9 cellular contexts compared by ENCODE assay signal in genomic region chr17:39399792-39400191, GRCh38. TPM values are rescaled to one million over a fixed set of nuclear protein-coding genes. Genes with fewer than 3 reads are reported as not detected.
DNase-seq lines count a peak whose midpoint lies in the region; ATAC-seq and TF ChIP-seq lines count a peak whose summit lies in the region.
"Had no signal": no experiment of that assay in that cellular context is flagged by ENCODE, and none has a peak within 500 bp of the region (broad histone marks: within the 10 kb centered on the region; RNA-seq: fewer than 3 reads in every experiment).

No MANE protein-coding gene starts in this region.

- peaks cover 8% of the 10 kb centered on the region for H3K79me2 ChIP-seq in HCT116 (ENCODE audit: insufficient read depth, low read length)

- peak overlapping the region; percentile 98 for H3K4me3 Mint-ChIP-seq in T-helper 17 cell

- TF ChIP-seq CTCF in HCT116 (IDR thresholded peaks at IDR 0.05 in 2 of 3, conservative IDR thresholded peaks at IDR 0.05 in 1 of 3; ENCODE audit: borderline replicate concordance in 1 of 3, insufficient read depth in 1 of 3, low read depth in 2 of 3, low read length in 2 of 3) (no peak), fibroblast of mammary gland (conservative IDR thresholded peaks at IDR 0.05; ENCODE audit: control insufficient read depth, insufficient read depth, low read depth, low read length) (no peak), retinal pigment epithelial cell (conservative IDR thresholded peaks at IDR 0.05; ENCODE audit: low read depth, low read length) (no peak)

- H3K27me3 ChIP-seq in HCT116 (ENCODE audit: insufficient read depth, low read length) = no peaks in the 10 kb centered on the region

- no peaks in the 10 kb centered on the region for H3K27me3 Mint-ChIP-seq in T-helper 17 cell

- no peak for TF ChIP-seq POLR2A in HCT116 (IDR thresholded peaks at IDR 0.05; ENCODE audit: borderline replicate concordance, extremely low read depth, insufficient read depth, insufficient read length)

- peaks cover 3 to 19% of the 10 kb centered on the region in 2 experiments; a peak in 2 of 4 replicates for H3K4me1 ChIP-seq in HCT116 (ENCODE audit: control insufficient read depth in 1 of 2, insufficient read depth in 2 of 2, low read length in 2 of 2)

- ATAC-seq in HCT116 = no peak
- ATAC-seq in T-helper 17 cell = no peak
- ATAC-seq in left lobe of liver = no peak

- no TSS peak for BruUV-seq in HCT116 (replicated peaks; lab: Mats Ljungman, UMichigan)

- no peak overlapping the region for H2AFZ ChIP-seq in HCT116 (ENCODE audit: low read depth, low read length, poor library complexity, severe bottlenecking)

- CTCF ChIA-PET in HCT116 (lab: Charles Lee) = no interaction called here

- no peak overlapping the region for H3K9ac ChIP-seq in HCT116 (ENCODE audit: low read length)

- peak overlapping the region; percentile 95 for H3K27ac Mint-ChIP-seq in T-helper 17 cell

- H3K4me3 ChIP-seq in HCT116 (replicated peaks in 1 of 2; ENCODE audit: low read depth in 1 of 2, low read length in 2 of 2) = no peak overlapping the region; a peak in 1 of 4 replicates
- H3K4me3 ChIP-seq in fibroblast of mammary gland (ENCODE audit: control insufficient read depth, low read depth, low read length) = peak overlapping the region; percentile 82
- H3K4me3 ChIP-seq in retinal pigment epithelial cell (ENCODE audit: low read length) = peak overlapping the region; percentile 94

- no peaks in the 10 kb centered on the region; a peak in 1 of 4 replicates for H3K36me3 ChIP-seq in HCT116 (ENCODE audit: control insufficient read depth in 1 of 2, insufficient read depth in 2 of 2, low read length in 2 of 2)

- peaks cover 21% of the 10 kb centered on the region for H3K4me1 Mint-ChIP-seq in T-helper 17 cell

- no peak for TF ChIP-seq RAD21 in HCT116 (IDR thresholded peaks at IDR 0.05; ENCODE audit: low read depth)

- peaks cover 2% of the 10 kb centered on the region for H3K36me3 Mint-ChIP-seq in T-helper 17 cell (ENCODE audit: low read depth)

- intact Hi-C loops in HCT116 (cut with micrococcal nuclease) = no loop called here

- DNase-seq in HCT116 (ENCODE audit: low read depth, low spot score) (no peak), T-helper 17 cell (no peak), fibroblast of mammary gland (ENCODE audit: low read depth) (no peak), retinal pigment epithelial cell (ENCODE audit: low read depth) (no peak), left lobe of liver (ENCODE audit: low spot score) (no peak), GM03348 (ENCODE audit: low spot score) (no peak)
- no peak for DNase-seq in activated effector memory CD4-positive, alpha-beta T cell treated with Interleukin-2 at 50 U/mL for 16 hours
- DNase-seq: NCI-H1694; stimulated activated CD4-positive, alpha-beta T cell treated with anti-CD3 and anti-CD28 coated beads, Interleukin-15, amount 100 ng/mL, for 24 hours had no signal

- H3K27ac ChIP-seq in HCT116 (ENCODE audit: low read depth, low read length) = no peak overlapping the region

- H3K9me3 ChIP-seq in HCT116 (ENCODE audit: control insufficient read depth in 1 of 2, insufficient read depth in 1 of 2, low read depth in 1 of 2, low read length in 2 of 2) = no peaks in the 10 kb centered on the region
- no peaks in the 10 kb centered on the region for H3K9me3 ChIP-seq in T-helper 17 cell (ENCODE audit: control insufficient read depth, low read length, poor library complexity, severe bottlenecking)

- RAD21 ChIA-PET in HCT116 (lab: Charles Lee; ENCODE audit: low non-redundant PET in 1 of 2, low total read pairs in 2 of 2, uncharacterized antibody in 2 of 2, unreplicated experiment in 2 of 2) = no interaction called here

- POLR2A ChIA-PET in HCT116 (lab: Charles Lee) = no interaction called here

- H4K20me1 ChIP-seq in HCT116 (ENCODE audit: insufficient read depth) = peaks cover 3% of the 10 kb centered on the region; the same call in 1 of the 2 replicates

- peak overlapping the region; percentile 96; the same call in 1 of the 2 replicates for H3K4me2 ChIP-seq in HCT116 (ENCODE audit: low read length)

- H3K9me2 ChIP-seq in HCT116 (ENCODE audit: insufficient read depth) = no peaks in the 10 kb centered on the region

TF ChIP-seq in HCT116, 20 proteins besides CTCF, POLR2A, EP300 and RAD21:
- TF ChIP-seq, protein P1, sequence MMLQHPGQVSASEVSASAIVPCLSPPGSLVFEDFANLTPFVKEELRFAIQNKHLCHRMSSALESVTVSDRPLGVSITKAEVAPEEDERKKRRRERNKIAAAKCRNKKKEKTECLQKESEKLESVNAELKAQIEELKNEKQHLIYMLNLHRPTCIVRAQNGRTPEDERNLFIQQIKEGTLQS (IDR thresholded peaks at IDR 0.05) = no peak
- TF ChIP-seq ELF1 (IDR thresholded peaks at IDR 0.05; ENCODE audit: borderline replicate concordance, low read depth) (no peak), CBX3 (IDR thresholded peaks at IDR 0.05; ENCODE audit: low read depth) (no peak), EGR1 (IDR thresholded peaks at IDR 0.05; ENCODE audit: low read depth) (no peak), TCF7L2 (IDR thresholded peaks at IDR 0.05; ENCODE audit: borderline replicate concordance, extremely low read depth, insufficient read depth, insufficient read length) (no peak), POLR2AphosphoS5 (IDR thresholded peaks at IDR 0.05; ENCODE audit: low read depth, low read length) (no peak), FOSL1 (IDR thresholded peaks at IDR 0.05; ENCODE audit: low read depth) (no peak), SP1 (IDR thresholded peaks at IDR 0.05; ENCODE audit: low read depth) (no peak), ZFX (IDR thresholded peaks at IDR 0.05) (no peak), SIN3A (IDR thresholded peaks at IDR 0.05; ENCODE audit: low read depth) (no peak), ZBTB33 (IDR thresholded peaks at IDR 0.05; ENCODE audit: extremely low read depth, insufficient replicate concordance, low read length) (no peak), CEBPB (IDR thresholded peaks at IDR 0.05; ENCODE audit: low read depth) (no peak)

RNA-seq across cellular contexts. Expression of gene FBXL20, which starts 1.6 kb away (rescaled TPM):
- total RNA-seq in HCT116 (2021; ENCODE audit: unreplicated experiment) (17.2 TPM), T-helper 17 cell (10 to 100 TPM; 23.4 to 30.4 TPM), left lobe of liver (9.0 TPM)
- polyA plus RNA-seq in HCT116 (2012) = 3.2 and 4.2 TPM in 2 replicates

RNA-seq across cellular contexts. Expression of gene MED1, which starts 51.3 kb away (rescaled TPM):
- 55.7 TPM for total RNA-seq in HCT116 (2021; ENCODE audit: unreplicated experiment)
- polyA plus RNA-seq in HCT116 (2012) = 21.2 and 27.4 TPM in 2 replicates
- total RNA-seq in T-helper 17 cell = 10 to 100 TPM; 37.8 to 41.3 TPM
- 10.3 TPM for total RNA-seq in left lobe of liver

Comparison
In these comparisons a context has a peak if more than half of its experiments do, and no peak if none do; other contexts are left out.
1. H3K4me3 ChIP-seq: peak in fibroblast of mammary gland (single experiment) and retinal pigment epithelial cell (single experiment); none in HCT116 (0 of 2).